In the genomic region with DNA sequence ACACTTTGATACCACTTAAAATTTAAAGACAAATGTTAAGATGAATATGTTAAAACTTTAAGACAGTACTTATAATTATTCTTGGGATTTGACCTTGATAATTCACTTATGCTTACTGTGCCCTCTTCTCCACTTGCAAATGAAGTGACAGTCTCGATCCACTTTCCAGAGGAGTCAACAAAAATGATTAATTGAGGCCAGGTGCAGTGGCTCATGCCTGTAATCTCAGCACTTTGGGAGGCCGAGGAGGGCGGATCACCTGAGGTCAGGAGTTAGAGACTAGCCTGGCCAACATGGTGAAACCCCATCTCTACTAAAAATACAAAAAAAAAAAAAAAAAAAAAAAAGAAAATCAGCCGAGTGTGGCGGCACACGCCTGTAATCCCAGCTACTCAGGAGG, we compare ENCODE assay signal across 3 cellular contexts. TPM values are rescaled to one million over a fixed set of nuclear protein-coding genes. Genes with fewer than 3 reads are reported as not detected.
"Had no signal": no experiment of that assay in that cellular context is flagged by ENCODE, and none has a peak within 500 bp of the region (broad histone marks: within the 10 kb centered on the region; RNA-seq: fewer than 3 reads in every experiment).

No MANE protein-coding gene starts in this region.

RNA-seq across cellular contexts. Expression of gene ZPLD1, which starts 52.6 kb away (rescaled TPM):
- total RNA-seq: Peyer's patch, Right ventricle myocardium superior, T-cell had no signal
